ENCODE assay signal across 30 cellular contexts in genomic region chr16:77035361-77035760, GRCh38.
"Had no signal": no experiment of that assay in that cellular context is flagged by ENCODE, and none has a peak within 500 bp of the region (broad histone marks: within the 10 kb centered on the region; RNA-seq: fewer than 3 reads in every experiment).

No MANE protein-coding gene starts in this region.

- H3K4me1 Mint-ChIP-seq: naive thymus-derived CD8-positive, alpha-beta T cell; nephron progenitor cell; stimulated activated memory B cell treated with anti-CD40 and anti-IgM and Interleukin-4, amounts not matched to agents 10 μg/mL and 1 μg/mL and 100 μg/mL, for 72 hours; stimulated activated naive CD8-positive, alpha-beta T cell treated with anti-CD3 and anti-CD28 coated beads, Interleukin-15, amount 100 ng/mL, for 72 hours had no signal

- H3K36me3 Mint-ChIP-seq: naive thymus-derived CD8-positive, alpha-beta T cell; natural killer cell treated with Interleukin-12 subunit alpha and Interleukin-12 subunit beta and Interleukin-15 and Interleukin-18, amount 100 ng/mL, for 72 hours; stimulated activated memory B cell treated with anti-CD40 and anti-IgM and Interleukin-4, amounts not matched to agents 10 μg/mL and 1 μg/mL and 100 μg/mL, for 72 hours; type B pancreatic cell had no signal

- H3K4me3 Mint-ChIP-seq: naive thymus-derived CD8-positive, alpha-beta T cell; natural killer cell treated with Interleukin-12 subunit alpha and Interleukin-12 subunit beta and Interleukin-15 and Interleukin-18, amount 100 ng/mL, for 72 hours; nephron progenitor cell; neural crest cell; stimulated activated memory B cell treated with anti-CD40 and anti-IgM and Interleukin-4, amounts not matched to agents 10 μg/mL and 1 μg/mL and 100 μg/mL, for 72 hours; stimulated activated naive CD8-positive, alpha-beta T cell treated with anti-CD3 and anti-CD28 coated beads, Interleukin-15, amount 100 ng/mL, for 72 hours; type B pancreatic cell had no signal

- DNase-seq: naive thymus-derived CD8-positive, alpha-beta T cell; nephron progenitor cell; nucleus accumbens; pancreas; right cardiac atrium; spleen; stimulated activated CD4-positive, alpha-beta T cell treated with anti-CD3 and anti-CD28 coated beads, Interleukin-12 subunit alpha, Interleukin-12 subunit beta, amount 100 ng/mL, for 4 hours; stimulated activated CD4-positive, alpha-beta T cell treated with anti-CD3 and anti-CD28 coated beads, Interleukin-1b, Interleukin-23, amount 100 ng/mL, for 48 hours; stimulated activated CD4-positive, alpha-beta T cell treated with anti-CD3 and anti-CD28 coated beads, Interleukin-4, amount 100 ng/mL, for 1 hour; stimulated activated CD4-positive, alpha-beta T cell treated with anti-CD3 and anti-CD28 coated beads, Interleukin-4, amount 100 ng/mL, for 4 hours; stimulated activated CD8-positive, alpha-beta memory T cell treated with anti-CD3 and anti-CD28 coated beads, Interleukin-4, amount 100 ng/mL, for 48 hours; stimulated activated naive CD4-positive, alpha-beta T cell; stimulated activated naive CD8-positive, alpha-beta T cell treated with anti-CD3 and anti-CD28 coated beads, Interleukin-15, amount 100 ng/mL, for 72 hours; stimulated activated naive CD8-positive, alpha-beta T cell treated with anti-CD3 and anti-CD28 coated beads, Interleukin-15, Interleukin-2, amounts not matched to agents 100 U/mL and 50 U/mL, for 24 hours; substantia nigra; testis; tibial artery; transverse colon; upper lobe of right lung; uterus had no signal

- H3K4me3 ChIP-seq: pancreas, prostate gland, skin epidermis, smooth muscle cell, spleen, suprapubic skin, testis, tibial artery, transverse colon, upper lobe of right lung, uterus had no signal

- H3K9me3 ChIP-seq: neutrophil, pancreas, prostate gland, suprapubic skin, testis, tibial artery, transverse colon, upper lobe of right lung, uterus had no signal

- H3K27ac ChIP-seq: neutrophil, pancreas, prostate gland, skin epidermis, spleen, suprapubic skin, testis, tibial artery, transverse colon, upper lobe of right lung, uterus had no signal

- ATAC-seq: naive thymus-derived CD8-positive, alpha-beta T cell; natural killer cell treated with Interleukin-12 subunit alpha and Interleukin-12 subunit beta and Interleukin-15 and Interleukin-18, amount 100 ng/mL, for 72 hours; pancreas; right cardiac atrium; sciatic nerve; stimulated activated memory B cell treated with anti-CD40 and anti-IgM and Interleukin-4, amounts not matched to agents 10 μg/mL and 1 μg/mL and 100 μg/mL, for 72 hours; stimulated activated naive CD8-positive, alpha-beta T cell treated with anti-CD3 and anti-CD28 coated beads, Interleukin-15, amount 100 ng/mL, for 72 hours; stimulated activated naive CD8-positive, alpha-beta T cell treated with anti-CD3 and anti-CD28 coated beads, Interleukin-15, Interleukin-2, amounts not matched to agents 100 U/mL and 50 U/mL, for 24 hours; upper lobe of right lung had no signal

- H3K36me3 ChIP-seq: neutrophil, pancreas, prostate gland, spleen, suprapubic skin, tibial artery, transverse colon, upper lobe of right lung, uterus had no signal

- H3K27ac Mint-ChIP-seq: naive thymus-derived CD8-positive, alpha-beta T cell; natural killer cell treated with Interleukin-12 subunit alpha and Interleukin-12 subunit beta and Interleukin-15 and Interleukin-18, amount 100 ng/mL, for 72 hours; nephron progenitor cell; stimulated activated memory B cell treated with anti-CD40 and anti-IgM and Interleukin-4, amounts not matched to agents 10 μg/mL and 1 μg/mL and 100 μg/mL, for 72 hours; stimulated activated naive CD8-positive, alpha-beta T cell treated with anti-CD3 and anti-CD28 coated beads, Interleukin-15, amount 100 ng/mL, for 72 hours; type B pancreatic cell had no signal

- H3K4me2 ChIP-seq: smooth muscle cell had no signal

- FAIRE-seq: pancreas had no signal

- H3K27me3 ChIP-seq: neutrophil, pancreas, spleen, suprapubic skin, testis, tibial artery, transverse colon, upper lobe of right lung, uterus had no signal

- H3K27me3 Mint-ChIP-seq: natural killer cell treated with Interleukin-12 subunit alpha and Interleukin-12 subunit beta and Interleukin-15 and Interleukin-18, amount 100 ng/mL, for 72 hours; stimulated activated memory B cell treated with anti-CD40 and anti-IgM and Interleukin-4, amounts not matched to agents 10 μg/mL and 1 μg/mL and 100 μg/mL, for 72 hours had no signal

- H3K4me1 ChIP-seq: pancreas, prostate gland, spleen, suprapubic skin, testis, tibial artery, transverse colon, upper lobe of right lung, uterus had no signal

- H3K9me3 Mint-ChIP-seq: natural killer cell treated with Interleukin-12 subunit alpha and Interleukin-12 subunit beta and Interleukin-15 and Interleukin-18, amount 100 ng/mL, for 72 hours; nephron progenitor cell; stimulated activated memory B cell treated with anti-CD40 and anti-IgM and Interleukin-4, amounts not matched to agents 10 μg/mL and 1 μg/mL and 100 μg/mL, for 72 hours; type B pancreatic cell had no signal
